In the genomic region with DNA sequence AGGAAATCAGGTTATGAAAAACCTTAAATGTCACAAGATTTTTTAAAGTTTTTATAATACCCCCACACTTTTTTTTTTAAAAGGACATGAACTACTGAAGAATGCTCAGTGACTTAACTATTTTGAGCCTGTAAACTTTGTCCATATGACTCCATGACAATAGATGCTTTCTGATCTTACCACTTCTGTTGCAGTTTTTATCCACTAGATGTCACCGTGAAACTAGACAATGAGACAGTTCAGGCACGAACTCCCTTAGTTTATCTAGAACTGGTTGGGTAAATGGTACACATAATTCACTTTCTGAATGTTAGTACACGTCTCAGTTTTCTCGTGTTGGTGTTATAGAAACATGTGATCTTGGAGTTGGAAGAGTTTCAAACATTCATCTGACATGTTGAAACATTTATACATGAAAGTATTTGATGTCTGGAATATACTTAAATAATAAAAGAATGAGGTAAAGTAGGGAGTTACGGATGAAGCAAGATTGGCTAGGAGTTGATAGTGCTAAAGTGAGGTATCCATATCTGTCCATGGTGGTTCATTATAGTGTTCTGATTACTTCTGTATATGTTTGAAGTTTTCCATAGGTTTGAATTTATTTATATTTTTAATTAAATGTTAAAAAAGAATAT, we compare ENCODE assay signal across 8 cellular contexts. TPM values are rescaled to one million over a fixed set of nuclear protein-coding genes. Genes with fewer than 3 reads are reported as not detected.
A peak's percentile ranks its signal among the peaks of the same experiment; 100 is the strongest.
DNase-seq lines count a peak whose midpoint lies in the region; ATAC-seq and TF ChIP-seq lines count a peak whose summit lies in the region.

No MANE protein-coding gene starts in this region.

- no peaks in the 10 kb centered on the region for H3K27me3 Mint-ChIP-seq in neural crest cell (ENCODE audit: low read depth)

- no peak overlapping the region for H3K27ac Mint-ChIP-seq in neural crest cell (ENCODE audit: unreplicated experiment)

- no peaks in the 10 kb centered on the region for H3K9me2 ChIP-seq in SU-DHL-6 (replicated peaks; ENCODE audit: insufficient read depth, low read length)

- H3K4me3 ChIP-seq in GM12875 (ENCODE audit: low read depth, low read length) (no peak overlapping the region), SU-DHL-6 (ENCODE audit: insufficient read depth, low read length, poor library complexity, severe bottlenecking) (no peak overlapping the region), fibroblast of mammary gland (ENCODE audit: control insufficient read depth, low read depth, low read length) (no peak overlapping the region)

- no peaks in the 10 kb centered on the region for H3K79me2 ChIP-seq in SU-DHL-6 (ENCODE audit: insufficient read depth, low read length)

- no peak overlapping the region for H3K27ac ChIP-seq in SU-DHL-6 (ENCODE audit: low read depth, low read length)

- no peak overlapping the region for H3K9ac ChIP-seq in SU-DHL-6 (ENCODE audit: low read length)

- no peaks in the 10 kb centered on the region for H3F3A ChIP-seq in SU-DHL-6 (ENCODE audit: insufficient read depth)

- ATAC-seq in HG02642 (IDR thresholded peaks at IDR 0.05; ENCODE audit: poor library complexity, unreplicated experiment) = peak; percentile 81

- no peaks in the 10 kb centered on the region for H3K9me3 ChIP-seq in SU-DHL-6 (ENCODE audit: insufficient read depth, low read length)

- H4K20me1 ChIP-seq in SU-DHL-6 (ENCODE audit: low read depth, low read length) = no peaks in the 10 kb centered on the region

- no peaks in the 10 kb centered on the region for H3K9me3 Mint-ChIP-seq in neural crest cell

- DNase-seq in AG09319 (ENCODE audit: extremely low read depth, low read depth) = peak; percentile 49
- DNase-seq in NCI-H1105 treated with DMSO at 0.1 percent for 48 hours (lab: John Stamatoyannopoulos, UW) = peak; percentile 77
- DNase-seq in fibroblast of mammary gland (ENCODE audit: low read depth) = peak; percentile 84
- no peak for DNase-seq in neural crest cell (ENCODE audit: low read depth, low spot score)
- no peak for DNase-seq in stimulated activated naive CD4-positive, alpha-beta T cell treated with Interleukin-2 at 50 U/mL for 16 hours (lab: John Stamatoyannopoulos, UW)

- H3K4me1 Mint-ChIP-seq in neural crest cell = no peaks in the 10 kb centered on the region

- TF ChIP-seq CTCF in AG09319 (IDR thresholded peaks at IDR 0.05; ENCODE audit: low read depth, low read length) (peak; percentile 76), GM12875 (IDR thresholded peaks at IDR 0.05; ENCODE audit: borderline replicate concordance, insufficient read depth, low read depth, low read length) (peak; percentile 53; the same call in 1 of the 2 replicates), SU-DHL-6 (IDR thresholded peaks at IDR 0.05; ENCODE audit: insufficient read depth, low read length, poor library complexity, severe bottlenecking) (peak; percentile 45), fibroblast of mammary gland (conservative IDR thresholded peaks at IDR 0.05; ENCODE audit: control insufficient read depth, insufficient read depth, low read depth, low read length) (peak; percentile 79), neural crest cell (conservative IDR thresholded peaks at IDR 0.05) (peak; percentile 84)

- H3K4me3 Mint-ChIP-seq in neural crest cell = no peak overlapping the region

- H2AFZ ChIP-seq in SU-DHL-6 (ENCODE audit: low read depth, low read length, severe bottlenecking) = no peak overlapping the region

- no peak overlapping the region for H3K4me2 ChIP-seq in SU-DHL-6 (ENCODE audit: low read depth, low read length, poor library complexity, severe bottlenecking)

- H3K36me3 ChIP-seq in SU-DHL-6 (ENCODE audit: low read length) = no peaks in the 10 kb centered on the region

- H3K27me3 ChIP-seq in SU-DHL-6 (ENCODE audit: low read length) = no peaks in the 10 kb centered on the region

- peaks cover 7% of the 10 kb centered on the region for H3K36me3 Mint-ChIP-seq in neural crest cell (ENCODE audit: low read depth)

RNA-seq across cellular contexts. Expression of a gene that starts 8.1 kb away (rescaled TPM):
- 6.1 and 7.1 TPM in 2 replicates for total RNA-seq in neural crest cell

RNA-seq across cellular contexts. Expression of a gene that starts 26.2 kb away (rescaled TPM):
- total RNA-seq in neural crest cell = 0.11 TPM in 1 of 2 replicates, not detected in the other

RNA-seq across cellular contexts. Expression of a gene that starts 43.0 kb away (rescaled TPM):
- not detected in 2 replicates for total RNA-seq in neural crest cell

Comparison
In these comparisons a context has a peak if more than half of its experiments do, and no peak if none do; other contexts are left out.
1. DNase-seq: peak in AG09319 (single experiment), NCI-H1105 treated with DMSO at 0.1 percent for 48 hours (single experiment) and fibroblast of mammary gland (single experiment); none in neural crest cell (single experiment) and stimulated activated naive CD4-positive, alpha-beta T cell treated with Interleukin-2 at 50 U/mL for 16 hours (single experiment).
2. Peak in every context shown above with its lines, with median percentiles within 50 percentile points of each other: CTCF ChIP-seq.